ENCODE assay signal across 18 cellular contexts in the genomic region with DNA sequence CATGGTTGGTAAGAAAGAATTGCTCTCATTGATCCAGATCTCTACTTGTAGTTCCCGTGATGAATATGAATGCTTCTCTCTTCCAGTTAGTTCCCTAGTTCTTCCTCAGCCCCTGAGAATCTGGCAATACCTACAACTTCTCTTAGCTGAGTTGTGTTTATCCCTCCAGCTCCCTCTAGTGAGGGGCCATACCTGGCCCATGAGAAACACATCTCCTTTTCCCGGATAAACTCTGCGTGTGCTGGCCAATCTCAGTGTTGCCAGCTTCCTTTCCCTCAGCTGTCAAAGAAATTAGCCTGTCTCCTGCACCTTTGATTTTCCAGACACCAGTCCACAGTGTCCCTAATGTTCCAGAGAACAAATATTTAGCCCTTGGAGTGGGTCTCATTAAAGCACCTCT. TPM values are rescaled to one million over a fixed set of nuclear protein-coding genes. Genes with fewer than 3 reads are reported as not detected.
DNase-seq lines count a peak whose midpoint lies in the region; ATAC-seq, FAIRE-seq and TF ChIP-seq lines count a peak whose summit lies in the region.
"Had no signal": no experiment of that assay in that cellular context is flagged by ENCODE, and none has a peak within 500 bp of the region (broad histone marks: within the 10 kb centered on the region; RNA-seq: fewer than 3 reads in every experiment).

No MANE protein-coding gene starts in this region.

- DNase-seq in NCI-H748 (lab: John Stamatoyannopoulos, UW; ENCODE audit: unreplicated experiment) = peak; percentile 25
- no peak for DNase-seq in NCI-H748 treated with DMSO at 0.1 percent for 48 hours (lab: John Stamatoyannopoulos, UW)
- peak; percentile 43 for DNase-seq in HTR-8/SVneo (ENCODE audit: insufficient read length, low spot score)
- DNase-seq in cardiac fibroblast (ENCODE audit: low read depth in 2 of 2) = peak; percentile 0 to 5
- no peak for DNase-seq in progenitor cell of endocrine pancreas (ENCODE audit: low spot score, unreplicated experiment)
- DNase-seq in T-cell = no peak
- no peak for DNase-seq in activated naive CD8-positive, alpha-beta T cell treated with anti-CD3 and anti-CD28 coated beads for 36 hours
- DNase-seq in NCI-H1105 (lab: John Stamatoyannopoulos, UW) = no peak
- DNase-seq: activated effector memory CD4-positive, alpha-beta T cell treated with anti-CD3 and anti-CD28 coated beads, Interleukin-2, amount 50 U/mL, for 16 hours; DND-41; effector memory CD4-positive, alpha-beta T cell; immature natural killer cell; NCI-H2029 had no signal

- H3K4me1 Mint-ChIP-seq in progenitor cell of endocrine pancreas (ENCODE audit: low read depth) (no peaks in the 10 kb centered on the region), T-cell (no peaks in the 10 kb centered on the region)
- no peaks in the 10 kb centered on the region for H3K4me1 Mint-ChIP-seq in activated naive CD8-positive, alpha-beta T cell treated with anti-CD3 and anti-CD28 coated beads for 36 hours
- H3K4me1 Mint-ChIP-seq: immature natural killer cell, neural progenitor cell had no signal

- TF ChIP-seq CTCF in cardiac fibroblast (IDR thresholded peaks at IDR 0.05; ENCODE audit: low read depth, low read length) = no peak
- TF ChIP-seq CTCF in progenitor cell of endocrine pancreas (IDR thresholded peaks at IDR 0.05; ENCODE audit: unreplicated experiment) = peak; percentile 32

- FAIRE-seq in HTR-8/SVneo (lab: Jason Lieb, UNC) = peak; percentile 81
- FAIRE-seq: frontal cortex had no signal

- H3K27me3 Mint-ChIP-seq in progenitor cell of endocrine pancreas (no peaks in the 10 kb centered on the region), T-cell (peaks cover 0 to 13% of the 10 kb centered on the region in 2 donors)
- H3K27me3 Mint-ChIP-seq in activated naive CD8-positive, alpha-beta T cell treated with anti-CD3 and anti-CD28 coated beads for 36 hours = no peaks in the 10 kb centered on the region

- H3K9me3 Mint-ChIP-seq in progenitor cell of endocrine pancreas (ENCODE audit: low read depth) (peaks cover 17% of the 10 kb centered on the region), T-cell (peaks cover 0 to 9% (median 0%) of the 10 kb centered on the region in 3 donors)
- H3K9me3 Mint-ChIP-seq in activated naive CD8-positive, alpha-beta T cell treated with anti-CD3 and anti-CD28 coated beads for 36 hours = peaks cover 2% of the 10 kb centered on the region
- H3K9me3 Mint-ChIP-seq: immature natural killer cell; stimulated activated naive CD8-positive, alpha-beta T cell treated with anti-CD3 and anti-CD28 coated beads, Interleukin-15, Interleukin-2, amounts not matched to agents 100 ng/mL and 50 ng/mL, for 24 hours had no signal

- no peak overlapping the region for H3K4me3 ChIP-seq in cardiac fibroblast (replicated peaks in 1 of 2; ENCODE audit: low read depth in 2 of 2, low read length in 2 of 2)
- H3K4me3 ChIP-seq: neural progenitor cell had no signal

- CTCF ChIA-PET in T-cell (lab: Charles Lee) = no interaction called here

- no peak for ATAC-seq in T-cell (replicated peaks in 1 of 4)

- POLR2A ChIA-PET in T-cell (lab: Charles Lee) = no interaction called here

- H3K4me3 Mint-ChIP-seq in progenitor cell of endocrine pancreas (ENCODE audit: low read depth) (no peak overlapping the region), T-cell (no peak overlapping the region)
- no peak overlapping the region for H3K4me3 Mint-ChIP-seq in activated naive CD8-positive, alpha-beta T cell treated with anti-CD3 and anti-CD28 coated beads for 36 hours
- H3K4me3 Mint-ChIP-seq: immature natural killer cell; neural progenitor cell; stimulated activated naive CD8-positive, alpha-beta T cell treated with anti-CD3 and anti-CD28 coated beads, Interleukin-15, Interleukin-2, amounts not matched to agents 100 ng/mL and 50 ng/mL, for 24 hours had no signal

- H3K36me3 Mint-ChIP-seq in progenitor cell of endocrine pancreas (ENCODE audit: insufficient read depth) (no peaks in the 10 kb centered on the region), T-cell (no peaks in the 10 kb centered on the region)
- H3K36me3 Mint-ChIP-seq in activated naive CD8-positive, alpha-beta T cell treated with anti-CD3 and anti-CD28 coated beads for 36 hours = no peaks in the 10 kb centered on the region
- H3K36me3 Mint-ChIP-seq: immature natural killer cell, neural progenitor cell had no signal

- H3K27ac Mint-ChIP-seq in progenitor cell of endocrine pancreas (no peak overlapping the region), T-cell (no peak overlapping the region)
- H3K27ac Mint-ChIP-seq in activated naive CD8-positive, alpha-beta T cell treated with anti-CD3 and anti-CD28 coated beads for 36 hours = no peak overlapping the region
- H3K27ac Mint-ChIP-seq: immature natural killer cell; neural progenitor cell; stimulated activated naive CD8-positive, alpha-beta T cell treated with anti-CD3 and anti-CD28 coated beads, Interleukin-15, Interleukin-2, amounts not matched to agents 100 ng/mL and 50 ng/mL, for 24 hours had no signal

RNA-seq across cellular contexts. Expression of a gene that starts 5.7 kb away (rescaled TPM):
- total RNA-seq in progenitor cell of endocrine pancreas (not detected in 2 replicates), T-cell (not detected)
- not detected for total RNA-seq in activated naive CD8-positive, alpha-beta T cell treated with anti-CD3 and anti-CD28 coated beads for 36 hours
- total RNA-seq: frontal cortex, mesenteric fat pad, ureter had no signal

Comparison
In these comparisons a context has a peak if more than half of its experiments do, and no peak if none do; other contexts are left out.
1. DNase-seq: peak in NCI-H748 (single experiment), HTR-8/SVneo (single experiment) and cardiac fibroblast (2 of 2); none in NCI-H748 treated with DMSO at 0.1 percent for 48 hours (single experiment), progenitor cell of endocrine pancreas (single experiment), T-cell (0 of 34), activated naive CD8-positive, alpha-beta T cell treated with anti-CD3 and anti-CD28 coated beads for 36 hours (single experiment) and NCI-H1105 (single experiment).